8 cellular contexts compared by ENCODE assay signal in genomic region chr17:14068542-14069250, GRCh38. TPM values are rescaled to one million over a fixed set of nuclear protein-coding genes. Genes with fewer than 3 reads are reported as not detected.
DNase-seq lines count a peak whose midpoint lies in the region; ATAC-seq, FAIRE-seq and TF ChIP-seq lines count a peak whose summit lies in the region.

No MANE protein-coding gene starts in this region.

- H3K4me3 Mint-ChIP-seq in naive thymus-derived CD4-positive, alpha-beta T cell, result peak overlapping the region; percentile 91 to 98 (median 94)

- no peaks in the 10 kb centered on the region for H3K27me3 Mint-ChIP-seq in naive thymus-derived CD4-positive, alpha-beta T cell

- peaks cover 30 to 62% (median 53%) of the 10 kb centered on the region in 7 donors for H3K4me1 Mint-ChIP-seq in naive thymus-derived CD4-positive, alpha-beta T cell

- H3K9me3 Mint-ChIP-seq in naive thymus-derived CD4-positive, alpha-beta T cell, result peaks cover 0 to 3% (median 0%) of the 10 kb centered on the region in 11 donors

- ATAC-seq in heart right ventricle, result peak in 1 of 8 donors; percentile 13
- ATAC-seq in left ventricle myocardium superior, result no peak
- no peak for ATAC-seq in naive thymus-derived CD4-positive, alpha-beta T cell
- no peak for ATAC-seq in GM21515 (IDR thresholded peaks at IDR 0.05; ENCODE audit: unreplicated experiment)

- intact Hi-C loops in heart right ventricle (cut with DNase I) (loop anchor here in 7 of 10 donors (2.0 to 10.0 kb wide), 7 partner anchors 136 to 474 kb away; partner anchors contain the start of gene HS3ST3B1 (in 5 of the 7)), left ventricle myocardium superior (cut with micrococcal nuclease) (loop anchor here (10.0 kb wide), 1 partner anchor 236 kb away; the partner anchor contains the start of gene HS3ST3B1)
- intact Hi-C loops in naive thymus-derived CD4-positive, alpha-beta T cell (cut with micrococcal nuclease), result loop anchor here (1.0 to 10.0 kb wide), 6 partner anchors 50 to 1050 kb away; partner anchors contain the start of gene ELAC2 (in 1 of the 2)

- H3K27ac Mint-ChIP-seq in naive thymus-derived CD4-positive, alpha-beta T cell, result peak overlapping the region; percentile 77 to 97 (median 92)

- 21 to 25% methylated on average over 25 of the region's 25 CpGs for WGBS in heart right ventricle, 2 donors

- no peak for FAIRE-seq in bronchial epithelial cell (lab: Jason Lieb, UNC)

- CTCF ChIA-PET in naive thymus-derived CD4-positive, alpha-beta T cell (lab: Charles Lee), result no interaction called here

- H3K27ac ChIP-seq in heart right ventricle, result peak overlapping the region; percentile 80 to 95 (median 90)
- H3K27ac ChIP-seq in HUES6 (ENCODE audit: low read depth, low read length), result no peak overlapping the region; the same call in 1 of the 2 replicates
- peak overlapping the region; percentile 89 for H3K27ac ChIP-seq in naive thymus-derived CD4-positive, alpha-beta T cell (ENCODE audit: low read depth, low read length)

- H3K36me3 ChIP-seq in heart right ventricle (peaks cover 0 to 12% (median 0%) of the 10 kb centered on the region in 9 donors), HUES6 (ENCODE audit: control insufficient read depth, insufficient read depth, low read length) (peaks cover 13% of the 10 kb centered on the region), bronchial epithelial cell (ENCODE audit: control insufficient read depth, insufficient read depth, low read length) (no peaks in the 10 kb centered on the region)
- H3K36me3 ChIP-seq in naive thymus-derived CD4-positive, alpha-beta T cell (ENCODE audit: control insufficient read depth in 2 of 3, insufficient read depth in 3 of 3, low read length in 3 of 3), result peaks cover 0 to 9% (median 0%) of the 10 kb centered on the region in 3 experiments

- H3K27me3 ChIP-seq in heart right ventricle, result no peaks in the 10 kb centered on the region
- H3K27me3 ChIP-seq in HUES6 (ENCODE audit: control insufficient read depth, insufficient read depth, low read length), result no peaks in the 10 kb centered on the region
- no peaks in the 10 kb centered on the region for H3K27me3 ChIP-seq in bronchial epithelial cell (ENCODE audit: control insufficient read depth, insufficient read depth, low read length)
- no peaks in the 10 kb centered on the region for H3K27me3 ChIP-seq in naive thymus-derived CD4-positive, alpha-beta T cell (ENCODE audit: control insufficient read depth in 2 of 2, insufficient read depth in 2 of 2, low read length in 2 of 2)

- POLR2A ChIA-PET in naive thymus-derived CD4-positive, alpha-beta T cell (lab: Charles Lee), result interaction anchor here (1.3 to 2.4 kb wide), 3 partner anchors 21 to 233 kb away, joined by 4 to 12 read pairs (median 5); partner anchors contain the start of gene HS3ST3B1

- H3K4me1 ChIP-seq in heart right ventricle, result peaks cover 0 to 37% (median 25%) of the 10 kb centered on the region in 9 donors
- peaks cover 9% of the 10 kb centered on the region for H3K4me1 ChIP-seq in HUES6 (ENCODE audit: control insufficient read depth, insufficient read depth, low read length)
- H3K4me1 ChIP-seq in naive thymus-derived CD4-positive, alpha-beta T cell (ENCODE audit: control insufficient read depth in 2 of 2, insufficient read depth in 2 of 2, low read length in 2 of 2), result peaks cover 7 to 22% of the 10 kb centered on the region in 2 donors

- H3K36me3 Mint-ChIP-seq in naive thymus-derived CD4-positive, alpha-beta T cell, result peaks cover 0 to 57% (median 27%) of the 10 kb centered on the region in 5 donors

- H3K4me3 ChIP-seq in heart right ventricle (peak overlapping the region; percentile 71 to 98 (median 93)), HUES6 (ENCODE audit: low read depth, low read length) (peak overlapping the region; percentile 98), bronchial epithelial cell (ENCODE audit: low read depth, low read length) (peak overlapping the region; percentile 100)
- peak overlapping the region; percentile 83 for H3K4me3 ChIP-seq in naive thymus-derived CD4-positive, alpha-beta T cell (ENCODE audit: low read length)

- H3K9me3 ChIP-seq in heart right ventricle (peaks cover 0 to 8% (median 0%) of the 10 kb centered on the region in 11 donors), HUES6 (ENCODE audit: control insufficient read depth, insufficient read depth, low read depth, low read length) (peaks cover 17% of the 10 kb centered on the region)
- no peaks in the 10 kb centered on the region for H3K9me3 ChIP-seq in naive thymus-derived CD4-positive, alpha-beta T cell (ENCODE audit: control insufficient read depth in 2 of 3, low read length in 3 of 3)

- TF ChIP-seq CTCF in heart right ventricle (IDR thresholded peaks at IDR 0.05) (no peak), bronchial epithelial cell (IDR thresholded peaks at IDR 0.05; ENCODE audit: insufficient read depth, low read length, severe bottlenecking) (no peak)

- peak overlapping the region; percentile 61 for H3K9ac ChIP-seq in HUES6 (ENCODE audit: low read length)

- DNase-seq in heart right ventricle, result no peak
- no peak for DNase-seq in left ventricle myocardium superior
- DNase-seq in bronchial epithelial cell (ENCODE audit: low read depth), result no peak
- no peak for DNase-seq in naive thymus-derived CD4-positive, alpha-beta T cell
- no peak for DNase-seq in central memory CD4-positive, alpha-beta T cell
- no peak for DNase-seq in NCI-H187 treated with DMSO at 0.1 percent for 48 hours (lab: John Stamatoyannopoulos, UW)

RNA-seq across cellular contexts. Expression of gene COX10, which starts 0.6 kb away (rescaled TPM):
- 10 to 100 TPM; 40.5 to 73.1 (median 58.6) TPM for total RNA-seq in heart right ventricle
- 10 to 100 TPM; 18.7 to 27.5 TPM for polyA plus RNA-seq in heart right ventricle
- total RNA-seq in left ventricle myocardium superior, result 50.6 TPM
- 11.8 and 13.7 TPM in 2 replicates for total RNA-seq in bronchial epithelial cell
- total RNA-seq in naive thymus-derived CD4-positive, alpha-beta T cell, result 10 to 100 TPM; 16.2 to 30.6 (median 19.3) TPM
- polyA plus RNA-seq in naive thymus-derived CD4-positive, alpha-beta T cell, result 10 to 100 TPM; 20.2 to 24.9 TPM
